ENCODE assay signal across 15 cellular contexts in genomic region chr7:121286742-121287699, GRCh38. TPM values are rescaled to one million over a fixed set of nuclear protein-coding genes. Genes with fewer than 3 reads are reported as not detected.
DNase-seq lines count a peak whose midpoint lies in the region; ATAC-seq and TF ChIP-seq lines count a peak whose summit lies in the region.
"Had no signal": no experiment of that assay in that cellular context is flagged by ENCODE, and none has a peak within 500 bp of the region (broad histone marks: within the 10 kb centered on the region; RNA-seq: fewer than 3 reads in every experiment).

No MANE protein-coding gene starts in this region.

- peaks cover 27% of the 10 kb centered on the region for H3K4me1 Mint-ChIP-seq in activated B cell treated with CpG ODN at 0.5 μM for 24 hours
- H3K4me1 Mint-ChIP-seq: neural crest cell had no signal

- H3K79me1 ChIP-seq in mesenchymal stem cell (replicated peaks; ENCODE audit: low read length, poor library complexity, severe bottlenecking), result no peaks in the 10 kb centered on the region

- H3K9me3 ChIP-seq in mesenchymal stem cell (ENCODE audit: control insufficient read depth, low read length) (peaks cover 7% of the 10 kb centered on the region), ovary (peaks cover 0 to 3% of the 10 kb centered on the region in 2 donors)

- no peak for TF ChIP-seq POLR2A in ovary (IDR thresholded peaks at IDR 0.05)

- H3K14ac ChIP-seq in mesenchymal stem cell (ENCODE audit: low read length in 2 of 2), result no peak overlapping the region

- CTCF ChIA-PET in activated B cell treated with CpG ODN at 0.5 μM for 24 hours (lab: Charles Lee), result no interaction called here

- no peak overlapping the region for H3K9ac ChIP-seq in mesenchymal stem cell (ENCODE audit: low read length)
- H3K9ac ChIP-seq: KMS-11 had no signal

- H3K4ac ChIP-seq in mesenchymal stem cell (ENCODE audit: low read depth in 1 of 2, low read length in 2 of 2), result no peak overlapping the region

- H2AFZ ChIP-seq in mesenchymal stem cell (ENCODE audit: low read depth, low read length), result no peak overlapping the region

- H2BK5ac ChIP-seq in mesenchymal stem cell (ENCODE audit: low read depth, low read length, poor library complexity, severe bottlenecking), result no peak overlapping the region

- no peak overlapping the region for H3K23ac ChIP-seq in mesenchymal stem cell (ENCODE audit: low read length in 2 of 2)

- H3K27me3 ChIP-seq in mesenchymal stem cell (ENCODE audit: control insufficient read depth in 1 of 2, insufficient read depth in 1 of 2, low read length in 2 of 2), result no peaks in the 10 kb centered on the region
- H3K27me3 ChIP-seq in ovary, result no peaks in the 10 kb centered on the region

- DNase-seq in ELR (ENCODE audit: low read depth) (peak; percentile 84), HPDE6-E6E7 (ENCODE audit: extremely low spot score) (peak; percentile 31), activated B cell treated with CpG ODN at 0.5 μM for 24 hours (no peak), mesenchymal stem cell (no peak), DMS153 treated with DMSO at 0.1 percent for 48 hours (lab: John Stamatoyannopoulos, UW; ENCODE audit: unreplicated experiment) (no peak), T-helper 1 cell (no peak), ovary (no peak)
- DNase-seq: activated CD4-positive, alpha-beta T cell treated with anti-CD3 and anti-CD28 coated beads, Interleukin-2, amount 50 U/mL, for 1 hour; activated naive CD4-positive, alpha-beta T cell; left ventricle myocardium inferior; NCI-H2081 treated with DMSO at 0.1 percent for 48 hours had no signal

- 95% methylated on average over 3 of the region's 5 CpGs for WGBS in mesenchymal stem cell
- WGBS in ovary, 3 donors, result 91 to 96% (median 94%) methylated on average over 5 of the region's 5 CpGs

- no peak for TF ChIP-seq CTCF in activated B cell treated with CpG ODN at 0.5 μM for 24 hours (IDR thresholded peaks at IDR 0.05)
- no peak for TF ChIP-seq CTCF in ovary (IDR thresholded peaks at IDR 0.05)

- peak overlapping the region in 1 of 2 experiments; percentile 38 for H2BK12ac ChIP-seq in mesenchymal stem cell (ENCODE audit: low read length in 2 of 2)

- peak; percentile 87 for ATAC-seq in activated B cell treated with CpG ODN at 0.5 μM for 24 hours (ENCODE audit: low read depth)

- no peak overlapping the region for H2AK5ac ChIP-seq in mesenchymal stem cell (ENCODE audit: low read length, severe bottlenecking)

- H2BK120ac ChIP-seq in mesenchymal stem cell (ENCODE audit: low read depth, low read length), result no peak overlapping the region

- H3K4me1 ChIP-seq in mesenchymal stem cell (ENCODE audit: control insufficient read depth, insufficient read depth, low read depth, low read length), result no peaks in the 10 kb centered on the region
- no peaks in the 10 kb centered on the region for H3K4me1 ChIP-seq in ovary (ENCODE audit: insufficient read depth)
- H3K4me1 ChIP-seq: left ventricle myocardium inferior had no signal

- no peak overlapping the region for H3K4me2 ChIP-seq in mesenchymal stem cell (ENCODE audit: low read length, poor library complexity, severe bottlenecking)
- H3K4me2 ChIP-seq: KMS-11 had no signal

- peak overlapping the region; percentile 11 for H4K91ac ChIP-seq in mesenchymal stem cell (ENCODE audit: low read length)

- no peak overlapping the region for H3K18ac ChIP-seq in mesenchymal stem cell (ENCODE audit: low read depth in 1 of 2, low read length in 2 of 2)

- H3K27ac ChIP-seq in mesenchymal stem cell (ENCODE audit: low read length, poor library complexity, severe bottlenecking) (no peak overlapping the region), ovary (no peak overlapping the region)
- H3K27ac ChIP-seq: KMS-11, left ventricle myocardium inferior, skin epidermis had no signal

- no peak overlapping the region for H2BK15ac ChIP-seq in mesenchymal stem cell (ENCODE audit: low read depth, poor library complexity, severe bottlenecking)

- peak overlapping the region; percentile 89 for H3K27ac Mint-ChIP-seq in activated B cell treated with CpG ODN at 0.5 μM for 24 hours

- H3K4me3 ChIP-seq in mesenchymal stem cell (ENCODE audit: insufficient read depth in 1 of 2, low read depth in 1 of 2, low read length in 2 of 2) (no peak overlapping the region), ovary (no peak overlapping the region)
- H3K4me3 ChIP-seq: left ventricle myocardium inferior, skin epidermis had no signal

- POLR2A ChIA-PET in activated B cell treated with CpG ODN at 0.5 μM for 24 hours (lab: Charles Lee), result no interaction called here

- peaks cover 37% of the 10 kb centered on the region for H3K9me3 Mint-ChIP-seq in activated B cell treated with CpG ODN at 0.5 μM for 24 hours

- no peak for TF ChIP-seq EP300 in ovary (IDR thresholded peaks at IDR 0.05)

- peak overlapping the region; percentile 41 for H3K4me3 Mint-ChIP-seq in activated B cell treated with CpG ODN at 0.5 μM for 24 hours
- H3K4me3 Mint-ChIP-seq: neural crest cell had no signal

- H4K8ac ChIP-seq in mesenchymal stem cell (ENCODE audit: low read length), result no peak overlapping the region

- H3K36me3 Mint-ChIP-seq in activated B cell treated with CpG ODN at 0.5 μM for 24 hours (ENCODE audit: low read depth), result peaks cover 44% of the 10 kb centered on the region

- H3K27me3 Mint-ChIP-seq in activated B cell treated with CpG ODN at 0.5 μM for 24 hours, result no peaks in the 10 kb centered on the region

- peaks cover 2 to 24% of the 10 kb centered on the region in 2 experiments for H3K36me3 ChIP-seq in mesenchymal stem cell (ENCODE audit: control insufficient read depth in 1 of 2, insufficient read depth in 2 of 2, low read depth in 1 of 2, low read length in 2 of 2)
- no peaks in the 10 kb centered on the region for H3K36me3 ChIP-seq in ovary

- intact Hi-C loops in activated B cell treated with CpG ODN at 0.5 μM for 24 hours (cut with micrococcal nuclease) (loop anchor here (1.0 to 2.0 kb wide), 3 partner anchors 16 to 107 kb away; no protein-coding TSS in a partner anchor), ovary (cut with DNase I) (no loop called here)

RNA-seq across cellular contexts. Expression of gene WNT16, which starts 41.8 kb away (rescaled TPM):
- 4.9 and 6.7 TPM in 2 replicates for total RNA-seq in activated B cell treated with CpG ODN at 0.5 μM for 24 hours
- polyA plus RNA-seq in mesenchymal stem cell (2013, experiment 1 of 2), result 0.73 TPM
- 0.85 TPM for polyA plus RNA-seq in mesenchymal stem cell (2013, experiment 2 of 2)
- 1 to 10 TPM in 1 of 7 donors, under 1 TPM in 3, not detected in 3; 0.10 to 1.5 (median 0.15) TPM for total RNA-seq in ovary
- under 1 TPM in 1 of 2 donors, not detected in 1; 0.02 TPM for polyA plus RNA-seq in ovary
- total RNA-seq: epithelial cell of proximal tubule, left ventricle myocardium inferior, neural crest cell had no signal

Comparison
In these comparisons a context has a peak if more than half of its experiments do, and no peak if none do; other contexts are left out.
1. DNase-seq: peak in ELR (single experiment) and HPDE6-E6E7 (single experiment); none in activated B cell treated with CpG ODN at 0.5 μM for 24 hours (single experiment), mesenchymal stem cell (single experiment), DMS153 treated with DMSO at 0.1 percent for 48 hours (single experiment), T-helper 1 cell (0 of 5) and ovary (0 of 5).